In the genomic region with DNA sequence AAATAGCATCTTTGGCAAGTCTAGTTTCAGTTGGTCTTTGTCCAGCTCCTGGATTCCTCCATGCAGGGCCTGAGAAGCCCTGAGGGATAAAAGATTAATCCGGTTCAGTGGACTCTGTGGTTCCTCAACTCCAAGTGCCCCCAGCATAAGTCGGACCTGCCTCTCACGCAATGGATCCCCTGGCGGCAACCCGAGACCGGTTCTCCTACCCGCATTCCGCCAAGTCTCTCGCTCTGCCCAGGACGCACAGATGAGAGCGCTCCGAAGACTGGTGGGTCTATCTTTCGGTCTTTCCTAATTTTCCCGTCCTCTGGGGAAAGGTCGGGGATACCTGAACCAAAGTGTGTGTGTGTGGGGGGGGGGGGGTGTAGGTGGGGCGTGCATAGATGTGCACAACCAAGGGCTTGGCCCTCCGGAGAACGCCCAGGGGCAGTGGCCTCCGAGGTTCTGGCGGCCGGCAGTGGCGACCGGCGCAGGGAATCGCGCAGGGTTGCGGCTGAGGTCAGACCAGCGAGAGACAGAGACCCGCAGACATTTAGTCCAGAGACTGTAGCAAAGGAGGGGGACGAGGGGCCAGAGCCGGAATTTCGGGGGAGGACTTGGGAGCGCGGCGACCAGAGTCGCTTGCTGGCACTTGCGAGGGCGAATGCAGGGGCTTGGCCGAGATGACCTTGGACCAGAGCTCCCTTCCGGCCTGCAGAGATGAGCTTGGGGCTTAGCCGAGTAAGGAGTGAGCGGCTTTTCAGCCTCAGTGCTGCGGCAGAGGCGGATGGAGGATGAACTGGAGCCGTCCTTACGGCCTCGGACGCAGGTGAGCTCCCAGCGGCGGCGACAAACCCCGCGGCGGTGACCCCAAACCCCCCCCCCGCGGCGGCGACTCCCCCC, we compare ENCODE assay signal across 1 cellular context.
TF ChIP-seq lines count a peak whose summit lies in the region.

No MANE protein-coding gene starts in this region.

TF ChIP-seq in IMR-90, 13 proteins besides CTCF, POLR2A, EP300 and RAD21 (continued from another document):
- TF ChIP-seq, protein P1, sequence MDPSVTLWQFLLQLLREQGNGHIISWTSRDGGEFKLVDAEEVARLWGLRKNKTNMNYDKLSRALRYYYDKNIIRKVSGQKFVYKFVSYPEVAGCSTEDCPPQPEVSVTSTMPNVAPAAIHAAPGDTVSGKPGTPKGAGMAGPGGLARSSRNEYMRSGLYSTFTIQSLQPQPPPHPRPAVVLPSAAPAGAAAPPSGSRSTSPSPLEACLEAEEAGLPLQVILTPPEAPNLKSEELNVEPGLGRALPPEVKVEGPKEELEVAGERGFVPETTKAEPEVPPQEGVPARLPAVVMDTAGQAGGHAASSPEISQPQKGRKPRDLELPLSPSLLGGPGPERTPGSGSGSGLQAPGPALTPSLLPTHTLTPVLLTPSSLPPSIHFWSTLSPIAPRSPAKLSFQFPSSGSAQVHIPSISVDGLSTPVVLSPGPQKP (IDR thresholded peaks at IDR 0.05; ENCODE audit: borderline replicate concordance, low read depth, low read length): no peak
- no peak for TF ChIP-seq MAFK (IDR thresholded peaks at IDR 0.05; ENCODE audit: low read depth, low read length)
- TF ChIP-seq RCOR1 (IDR thresholded peaks at IDR 0.05; ENCODE audit: insufficient replicate concordance, low read length): no peak
- TF ChIP-seq CHD1 (IDR thresholded peaks at IDR 0.05; ENCODE audit: low read depth, low read length): no peak
TF ChIP-seq in IMR-90: peak in this region for 0.
